ENCODE assay signal across 8 cellular contexts in the genomic region with DNA sequence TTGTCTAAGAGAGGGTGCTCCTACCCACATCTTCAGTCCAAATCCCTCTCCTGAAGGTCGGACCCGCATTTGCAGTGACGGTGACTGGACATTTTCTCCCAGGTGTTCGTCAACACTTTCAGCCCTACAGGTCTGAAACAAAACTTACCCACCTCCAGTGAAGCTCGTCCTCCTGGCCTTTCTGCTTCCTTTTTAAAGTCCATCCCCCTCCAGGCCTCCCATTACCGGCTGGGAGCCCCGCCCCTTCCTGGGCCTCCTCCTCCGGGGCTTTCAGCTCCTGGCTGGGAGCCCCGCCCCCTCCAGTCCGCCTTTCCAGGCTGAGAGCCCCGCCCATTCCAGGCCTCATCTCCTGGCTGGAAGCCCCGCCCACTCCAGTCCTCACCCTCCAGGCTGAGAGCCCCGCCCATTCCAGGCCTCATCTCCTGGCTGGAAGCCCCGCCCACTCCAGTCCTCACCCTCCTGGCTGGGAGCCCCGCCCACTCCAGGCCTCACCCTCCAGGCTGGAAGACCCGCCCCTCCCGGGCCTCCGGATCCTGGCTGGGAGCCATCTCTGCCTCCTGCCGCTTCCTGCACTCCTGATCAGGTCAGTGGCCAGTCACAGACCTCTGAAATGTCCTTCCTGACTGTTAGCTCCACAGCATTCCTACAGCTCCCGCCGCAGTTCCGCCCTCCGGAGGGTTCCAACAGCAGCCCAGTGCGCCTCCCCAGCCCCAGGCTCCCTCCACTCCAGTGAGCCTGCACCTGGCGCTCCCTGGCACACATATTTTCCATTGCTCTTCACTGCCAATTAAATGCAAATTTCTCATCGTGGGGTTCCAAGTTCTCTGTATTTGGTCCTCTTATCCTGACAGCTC.
A peak's percentile ranks its signal among the peaks of the same experiment; 100 is the strongest.
DNase-seq lines count a peak whose midpoint lies in the region; ATAC-seq and TF ChIP-seq lines count a peak whose summit lies in the region.

No MANE protein-coding gene starts in this region.

- H2AFZ ChIP-seq in MM.1S (ENCODE audit: low read length) = peak overlapping the region; percentile 53

- 0 out of 2 replicates have a peak, but pooled peaks cover 7% of the 10 kb centered on the region for H3F3A ChIP-seq in MM.1S (ENCODE audit: insufficient read depth, low read length)

- no peaks in the 10 kb centered on the region for H4K20me1 ChIP-seq in MM.1S (ENCODE audit: insufficient read depth, low read length)

- H3K9ac ChIP-seq in MM.1S (ENCODE audit: low read length) (peak overlapping the region; percentile 50; the same call in 1 of the 2 replicates), colonic mucosa (ENCODE audit: low read depth in 2 of 2, low read length in 2 of 2) (peak overlapping the region in 1 of 2 donors; percentile 73), liver (ENCODE audit: low read depth in 1 of 2, low read length in 2 of 2) (peak overlapping the region; percentile 17 to 96)

- H3K4me2 ChIP-seq in MM.1S (ENCODE audit: low read depth, low read length) = peak overlapping the region; percentile 63

- no peaks in the 10 kb centered on the region for H3K79me2 ChIP-seq in MM.1S (ENCODE audit: low read length)

- TF ChIP-seq CTCF in MM.1S (IDR thresholded peaks at IDR 0.05; ENCODE audit: low read length) = no peak
- peak in 1 of 6 experiments; percentile 21 for TF ChIP-seq CTCF in Peyer's patch (IDR thresholded peaks at IDR 0.05)
- no peak for TF ChIP-seq CTCF in colonic mucosa (IDR thresholded peaks at IDR 0.05)
- peak; percentile 5 for TF ChIP-seq CTCF in liver (IDR thresholded peaks at IDR 0.05; ENCODE audit: low read depth, low read length, missing input control)
- no peak for TF ChIP-seq CTCF in tibial nerve (IDR thresholded peaks at IDR 0.05)

- intact Hi-C loops in colonic mucosa (cut with DNase I) = no loop called here

- no peaks in the 10 kb centered on the region for H3K9me3 ChIP-seq in MM.1S (replicated peaks; ENCODE audit: insufficient read depth, low read length)
- no peaks in the 10 kb centered on the region for H3K9me3 ChIP-seq in Peyer's patch
- no peaks in the 10 kb centered on the region for H3K9me3 ChIP-seq in colonic mucosa
- no peaks in the 10 kb centered on the region for H3K9me3 ChIP-seq in liver (ENCODE audit: control insufficient read depth in 4 of 4, low read length in 3 of 4)
- peaks cover 0 to 4% (median 0%) of the 10 kb centered on the region in 4 donors for H3K9me3 ChIP-seq in tibial nerve

- peak; percentile 72 to 85 for TF ChIP-seq POLR2A in Peyer's patch (IDR thresholded peaks at IDR 0.05)
- no peak for TF ChIP-seq POLR2A in tibial nerve (IDR thresholded peaks at IDR 0.05)

- no peaks in the 10 kb centered on the region for H3K36me3 ChIP-seq in MM.1S (replicated peaks; ENCODE audit: insufficient read depth, low read length)
- no peaks in the 10 kb centered on the region for H3K36me3 ChIP-seq in Peyer's patch
- H3K36me3 ChIP-seq in colonic mucosa = no peaks in the 10 kb centered on the region
- no peaks in the 10 kb centered on the region for H3K36me3 ChIP-seq in liver (ENCODE audit: control insufficient read depth in 4 of 4, insufficient read depth in 3 of 4, low read depth in 1 of 4, low read length in 3 of 4)
- H3K36me3 ChIP-seq in tibial nerve = no peaks in the 10 kb centered on the region

- no peak for TF ChIP-seq EP300 in tibial nerve (IDR thresholded peaks at IDR 0.05)

- peak; percentile 17 to 39 for TF ChIP-seq RAD21 in liver (IDR thresholded peaks at IDR 0.05)

- H3K4me1 ChIP-seq in MM.1S (ENCODE audit: low read length) (peaks cover 13% of the 10 kb centered on the region; the same call in 1 of the 2 replicates), Peyer's patch (peaks cover 0 to 27% (median 2%) of the 10 kb centered on the region in 4 donors), colonic mucosa (peaks cover 12% of the 10 kb centered on the region), liver (ENCODE audit: control insufficient read depth in 4 of 4, insufficient read depth in 4 of 4, low read length in 3 of 4) (peaks cover 19 to 67% (median 47%) of the 10 kb centered on the region in 4 donors), tibial nerve (peaks cover 0 to 40% (median 17%) of the 10 kb centered on the region in 4 donors)

- H3K27me3 ChIP-seq in MM.1S (replicated peaks; ENCODE audit: insufficient read depth, low read length) = peaks cover 7% of the 10 kb centered on the region; the same call in 1 of the 2 replicates
- no peaks in the 10 kb centered on the region for H3K27me3 ChIP-seq in Peyer's patch
- no peaks in the 10 kb centered on the region for H3K27me3 ChIP-seq in colonic mucosa
- no peaks in the 10 kb centered on the region for H3K27me3 ChIP-seq in liver (ENCODE audit: control insufficient read depth in 4 of 4, insufficient read depth in 4 of 4, low read length in 3 of 4)
- H3K27me3 ChIP-seq in tibial nerve = no peaks in the 10 kb centered on the region

- no peaks in the 10 kb centered on the region for H3K9me2 ChIP-seq in MM.1S (replicated peaks; ENCODE audit: insufficient read depth, low read length)

- H3K4me3 ChIP-seq in MM.1S (ENCODE audit: low read length) (peak overlapping the region; percentile 54), Peyer's patch (peak overlapping the region in 3 of 4 donors; percentile 20 to 49 (median 40)), colonic mucosa (peak overlapping the region; percentile 4), liver (ENCODE audit: low read depth in 1 of 3, low read length in 3 of 3) (peak overlapping the region; percentile 49 to 61 (median 61)), tibial nerve (peak overlapping the region in 1 of 4 donors; percentile 9)

- ATAC-seq in HG03139 (IDR thresholded peaks at IDR 0.05; ENCODE audit: unreplicated experiment) = no peak
- no peak for ATAC-seq in GM19324 (IDR thresholded peaks at IDR 0.05; ENCODE audit: low FRiP score, unreplicated experiment)

- WGBS in liver = 14% methylated on average over 26 of the region's 26 CpGs
- 57 to 65% methylated on average over 26 of the region's 26 CpGs for WGBS in tibial nerve, 2 donors

- H3K27ac ChIP-seq in MM.1S (ENCODE audit: low read length) (peak overlapping the region; percentile 38; the same call in 1 of the 2 replicates), Peyer's patch (peak overlapping the region in 3 of 4 donors; percentile 78 to 85 (median 80)), colonic mucosa (peak overlapping the region; percentile 85), liver (ENCODE audit: low read depth in 1 of 2, low read length in 2 of 2) (peak overlapping the region; percentile 89 to 94), tibial nerve (peak overlapping the region in 3 of 4 donors; percentile 48 to 64 (median 54))

- DNase-seq in ELR (ENCODE audit: low read depth) (peak; percentile 82), MM.1S (peak; percentile 92), Peyer's patch (peak; percentile 41 to 99 (median 95)), colonic mucosa (peak; percentile 99), tibial nerve (ENCODE audit: low spot score in 2 of 2) (peak in 1 of 2 donors; percentile 68)

TF ChIP-seq in liver, 16 proteins besides CTCF, POLR2A, EP300 and RAD21 (continues in another document):
- peak; percentile 29 for TF ChIP-seq HNF4G (IDR thresholded peaks at IDR 0.05)
- peak in 1 of 2 donors; percentile 71 for TF ChIP-seq EGR1 (IDR thresholded peaks at IDR 0.05; ENCODE audit: low read depth in 2 of 2)
- TF ChIP-seq, protein P1, sequence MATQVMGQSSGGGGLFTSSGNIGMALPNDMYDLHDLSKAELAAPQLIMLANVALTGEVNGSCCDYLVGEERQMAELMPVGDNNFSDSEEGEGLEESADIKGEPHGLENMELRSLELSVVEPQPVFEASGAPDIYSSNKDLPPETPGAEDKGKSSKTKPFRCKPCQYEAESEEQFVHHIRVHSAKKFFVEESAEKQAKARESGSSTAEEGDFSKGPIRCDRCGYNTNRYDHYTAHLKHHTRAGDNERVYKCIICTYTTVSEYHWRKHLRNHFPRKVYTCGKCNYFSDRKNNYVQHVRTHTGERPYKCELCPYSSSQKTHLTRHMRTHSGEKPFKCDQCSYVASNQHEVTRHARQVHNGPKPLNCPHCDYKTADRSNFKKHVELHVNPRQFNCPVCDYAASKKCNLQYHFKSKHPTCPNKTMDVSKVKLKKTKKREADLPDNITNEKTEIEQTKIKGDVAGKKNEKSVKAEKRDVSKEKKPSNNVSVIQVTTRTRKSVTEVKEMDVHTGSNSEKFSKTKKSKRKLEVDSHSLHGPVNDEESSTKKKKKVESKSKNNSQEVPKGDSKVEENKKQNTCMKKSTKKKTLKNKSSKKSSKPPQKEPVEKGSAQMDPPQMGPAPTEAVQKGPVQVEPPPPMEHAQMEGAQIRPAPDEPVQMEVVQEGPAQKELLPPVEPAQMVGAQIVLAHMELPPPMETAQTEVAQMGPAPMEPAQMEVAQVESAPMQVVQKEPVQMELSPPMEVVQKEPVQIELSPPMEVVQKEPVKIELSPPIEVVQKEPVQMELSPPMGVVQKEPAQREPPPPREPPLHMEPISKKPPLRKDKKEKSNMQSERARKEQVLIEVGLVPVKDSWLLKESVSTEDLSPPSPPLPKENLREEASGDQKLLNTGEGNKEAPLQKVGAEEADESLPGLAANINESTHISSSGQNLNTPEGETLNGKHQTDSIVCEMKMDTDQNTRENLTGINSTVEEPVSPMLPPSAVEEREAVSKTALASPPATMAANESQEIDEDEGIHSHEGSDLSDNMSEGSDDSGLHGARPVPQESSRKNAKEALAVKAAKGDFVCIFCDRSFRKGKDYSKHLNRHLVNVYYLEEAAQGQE (IDR thresholded peaks at IDR 0.05) = peak; percentile 81
- no peak for TF ChIP-seq FOXA1 (IDR thresholded peaks at IDR 0.05)
- peak; percentile 71 for TF ChIP-seq NR2F2 (IDR thresholded peaks at IDR 0.05)
- TF ChIP-seq HNF4A (conservative IDR thresholded peaks at IDR 0.05) = peak; percentile 44 to 49
- TF ChIP-seq, protein P2, sequence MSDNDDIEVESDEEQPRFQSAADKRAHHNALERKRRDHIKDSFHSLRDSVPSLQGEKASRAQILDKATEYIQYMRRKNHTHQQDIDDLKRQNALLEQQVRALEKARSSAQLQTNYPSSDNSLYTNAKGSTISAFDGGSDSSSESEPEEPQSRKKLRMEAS (IDR thresholded peaks at IDR 0.05) = peak; percentile 73
- TF ChIP-seq, protein P3, sequence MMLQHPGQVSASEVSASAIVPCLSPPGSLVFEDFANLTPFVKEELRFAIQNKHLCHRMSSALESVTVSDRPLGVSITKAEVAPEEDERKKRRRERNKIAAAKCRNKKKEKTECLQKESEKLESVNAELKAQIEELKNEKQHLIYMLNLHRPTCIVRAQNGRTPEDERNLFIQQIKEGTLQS (IDR thresholded peaks at IDR 0.05) = peak; percentile 50

Comparison
In these comparisons a context has a peak if more than half of its experiments do, and no peak if none do; other contexts are left out.
1. H3K27ac ChIP-seq: peak in every context shown above with its lines; median percentile 92 in liver; 85 in colonic mucosa; 80 in Peyer's patch; 54 in tibial nerve; 38 in MM.1S.
2. POLR2A ChIP-seq: peak in Peyer's patch (2 of 2); none in tibial nerve (0 of 2).